1 cellular context compared by ENCODE assay signal in genomic region chr12:124338448-124338847, GRCh38.
TF ChIP-seq lines count a peak whose summit lies in the region.

No MANE protein-coding gene starts in this region.

TF ChIP-seq in HepG2, 621 proteins besides CTCF, POLR2A, EP300 and RAD21:
- TF ChIP-seq STAG1 (CRISPR knock-in tag; IDR thresholded peaks at IDR 0.05) (0 out of 2 replicates have a peak, but pooled peaks have one; percentile 6), GATA4 (IDR thresholded peaks at IDR 0.05; ENCODE audit: borderline replicate concordance, low read depth) (no peak), ZNF775 (CRISPR knock-in tag; IDR thresholded peaks at IDR 0.05; ENCODE audit: borderline replicate concordance) (no peak), ZNF850 (CRISPR knock-in tag; conservative IDR thresholded peaks at IDR 0.05) (no peak), ZNF652 (CRISPR knock-in tag; IDR thresholded peaks at IDR 0.05; ENCODE audit: borderline replicate concordance, low read depth) (0 out of 2 replicates have a peak, but pooled peaks have one; percentile 21), RFX1 (IDR thresholded peaks at IDR 0.05) (no peak), ZNF674 (CRISPR knock-in tag; IDR thresholded peaks at IDR 0.05; ENCODE audit: low read depth) (no peak), CHD4 (IDR thresholded peaks at IDR 0.05; ENCODE audit: borderline replicate concordance, low read length) (no peak), JUNB (CRISPR knock-in tag; IDR thresholded peaks at IDR 0.05; ENCODE audit: borderline replicate concordance) (no peak), MXD4 (CRISPR knock-in tag; IDR thresholded peaks at IDR 0.05) (no peak)
